In genomic region chr10:13450078-13450477, GRCh38 we compare ENCODE assay signal across 18 cellular contexts.
DNase-seq lines count a peak whose midpoint lies in the region; ATAC-seq, FAIRE-seq and TF ChIP-seq lines count a peak whose summit lies in the region.
"Had no signal": no experiment of that assay in that cellular context is flagged by ENCODE, and none has a peak within 500 bp of the region (broad histone marks: within the 10 kb centered on the region; RNA-seq: fewer than 3 reads in every experiment).

No MANE protein-coding gene starts in this region.

- TF ChIP-seq CTCF in K562 (IDR thresholded peaks at IDR 0.05 in 2 of 3, conservative IDR thresholded peaks at IDR 0.05 in 1 of 3; ENCODE audit: insufficient read depth in 2 of 3, low read depth in 1 of 3, low read length in 3 of 3), result no peak
- no peak for TF ChIP-seq CTCF in SK-N-SH (IDR thresholded peaks at IDR 0.05)

- H3K4me1 ChIP-seq in K562 (replicated peaks in 1 of 2; ENCODE audit: control insufficient read depth in 2 of 2, insufficient read depth in 2 of 2, low read length in 2 of 2) (no peaks in the 10 kb centered on the region; a peak in 1 of 5 replicates), SK-N-SH (ENCODE audit: control insufficient read depth in 1 of 2, insufficient read depth in 2 of 2, low read depth in 1 of 2, low read length in 1 of 2) (no peaks in the 10 kb centered on the region)

- no peak overlapping the region for H3K9ac ChIP-seq in K562 (ENCODE audit: insufficient read depth in 1 of 2, low read depth in 2 of 2, low read length in 2 of 2)
- no peak overlapping the region for H3K9ac ChIP-seq in SK-N-SH

- H3K9me2 ChIP-seq in SK-N-SH, result no peaks in the 10 kb centered on the region

- in situ Hi-C loops in K562 (cut with MboI), result no loop called here

- BruUV-seq in K562 (replicated peaks; lab: Mats Ljungman, UMichigan), result no TSS peak

- H3K9me3 ChIP-seq in K562 (replicated peaks; ENCODE audit: control insufficient read depth, insufficient read depth, low read depth, low read length) (no peaks in the 10 kb centered on the region), SK-N-SH (no peaks in the 10 kb centered on the region)
- H3K9me3 ChIP-seq: neutrophil, suprapubic skin had no signal

- H3K79me2 ChIP-seq in K562 (ENCODE audit: control insufficient read depth, insufficient read depth, low read length), result no peaks in the 10 kb centered on the region
- no peaks in the 10 kb centered on the region for H3K79me2 ChIP-seq in SK-N-SH (ENCODE audit: insufficient read depth)
- H3K79me2 ChIP-seq: hepatocyte had no signal

- CTCF ChIA-PET in K562 (lab: Yijun Ruan, JAX; ENCODE audit: low intra/inter-chr PET ratio) (no interaction called here), SK-N-SH (lab: Yijun Ruan, JAX) (interaction anchor here (1.2 to 2.7 kb wide), 2 partner anchors 9 to 148 kb away, joined by 3 to 35 read pairs; no protein-coding TSS in a partner anchor)

- no peak overlapping the region for H3K4me3 ChIP-seq in K562
- no peak overlapping the region for H3K4me3 ChIP-seq in SK-N-SH (ENCODE audit: low read depth in 2 of 2, low read length in 1 of 2)
- H3K4me3 ChIP-seq: hepatocyte, skin epidermis, suprapubic skin had no signal

- H3K27me3 ChIP-seq in K562 (ENCODE audit: control insufficient read depth in 2 of 2, insufficient read depth in 2 of 2, low read length in 2 of 2), result peaks cover 0 to 5% of the 10 kb centered on the region in 2 experiments; a peak in 1 of 5 replicates
- no peaks in the 10 kb centered on the region for H3K27me3 ChIP-seq in SK-N-SH (ENCODE audit: insufficient read depth)
- H3K27me3 ChIP-seq: hepatocyte, neutrophil, suprapubic skin had no signal

- ATAC-seq in K562 (no peak), HG03521 (IDR thresholded peaks at IDR 0.05; ENCODE audit: unreplicated experiment) (no peak)

- WGBS in K562 (ENCODE audit: insufficient coverage, low coverage, missing lambda C conversion rate), result 37% methylated on average over 4 of the region's 4 CpGs
- 83% methylated on average over 4 of the region's 4 CpGs for WGBS in SK-N-SH (ENCODE audit: low lambda C conversion rate)

- intact Hi-C loops in K562 (cut with micrococcal nuclease), result no loop called here

- H2AFZ ChIP-seq in K562 (ENCODE audit: low read depth, low read length), result no peak overlapping the region
- H2AFZ ChIP-seq in SK-N-SH (ENCODE audit: low read depth), result no peak overlapping the region
- H2AFZ ChIP-seq: hepatocyte had no signal

- TF ChIP-seq POLR2A in K562 (conservative IDR thresholded peaks at IDR 0.05), result no peak

- no peak overlapping the region for H3K27ac ChIP-seq in K562 (ENCODE audit: extremely low read depth, low read depth, low read length)
- H3K27ac ChIP-seq in SK-N-SH (ENCODE audit: low read depth in 2 of 2, low read length in 1 of 2), result no peak overlapping the region
- H3K27ac ChIP-seq: hepatocyte, neutrophil, skin epidermis, suprapubic skin had no signal

- H4K20me1 ChIP-seq in K562 (replicated peaks; ENCODE audit: control insufficient read depth, insufficient read depth, low read length) (no peaks in the 10 kb centered on the region), SK-N-SH (ENCODE audit: insufficient read depth) (no peaks in the 10 kb centered on the region)

- no peaks in the 10 kb centered on the region for H3F3A ChIP-seq in SK-N-SH (replicated peaks; ENCODE audit: insufficient read depth)

- H3K36me3 ChIP-seq in K562 (ENCODE audit: control insufficient read depth, insufficient read depth, low read length) (no peaks in the 10 kb centered on the region), SK-N-SH (replicated peaks in 1 of 2; ENCODE audit: control insufficient read depth in 1 of 2, insufficient read depth in 2 of 2, low read length in 1 of 2) (peaks cover 3 to 14% of the 10 kb centered on the region in 2 experiments)
- H3K36me3 ChIP-seq: neutrophil had no signal

- TF ChIP-seq RAD21 in K562 (CRISPR knock-in tag; conservative IDR thresholded peaks at IDR 0.05 in 1 of 2, IDR thresholded peaks at IDR 0.05 in 1 of 2) (no peak), SK-N-SH (IDR thresholded peaks at IDR 0.05; ENCODE audit: low read length) (no peak)

- no peak for TF ChIP-seq EP300 in K562 (IDR thresholded peaks at IDR 0.05; ENCODE audit: low read length)
- no peak for TF ChIP-seq EP300 in SK-N-SH (IDR thresholded peaks at IDR 0.05; ENCODE audit: borderline replicate concordance in 1 of 2, low read depth in 1 of 2, low read length in 1 of 2)

- H3K4me2 ChIP-seq in K562 (ENCODE audit: insufficient read depth, low read length) (no peak overlapping the region), SK-N-SH (no peak overlapping the region)
- H3K4me2 ChIP-seq: hepatocyte had no signal

- H3K9me1 ChIP-seq in K562 (ENCODE audit: control insufficient read depth, insufficient read depth, low read length), result no peaks in the 10 kb centered on the region

- DNase-seq in AG20443 (ENCODE audit: low spot score) (peak; percentile 73), HT1080 (ENCODE audit: low read depth) (peak; percentile 64), K562 (ENCODE audit: extremely low read depth in 1 of 4, low spot score in 3 of 4) (no peak), SK-N-SH (no peak), NCI-H2081 treated with DMSO at 0.1 percent for 48 hours (lab: John Stamatoyannopoulos, UW) (no peak)
- DNase-seq in stimulated activated CD8-positive, alpha-beta memory T cell treated with anti-CD3 and anti-CD28 coated beads, Interleukin-4, amount 100 ng/mL, for 48 hours, result no peak
- DNase-seq: activated T-cell treated with anti-CD3 and anti-CD28 coated beads, Interleukin-2, amount 50 U/mL, for 1 hour; CD4-positive, CD25-positive, alpha-beta regulatory T cell; H9; NCI-H2081 had no signal

- FAIRE-seq in K562 (lab: Jason Lieb, UNC) (no peak), islet of Langerhans (lab: Jason Lieb, UNC) (peak; percentile 56)
- FAIRE-seq: G401.6, HTR-8/SVneo had no signal

- POLR2A ChIA-PET in K562 (lab: Yijun Ruan, JAX), result no interaction called here
- POLR2A ChIA-PET in SK-N-SH (lab: Yijun Ruan, JAX), result no interaction called here

TF ChIP-seq in K562, 482 proteins besides CTCF, POLR2A, EP300 and RAD21:
- peak; percentile 84 for TF ChIP-seq CEBPB (tag; IDR thresholded peaks at IDR 0.05)
- TF ChIP-seq, protein P1, sequence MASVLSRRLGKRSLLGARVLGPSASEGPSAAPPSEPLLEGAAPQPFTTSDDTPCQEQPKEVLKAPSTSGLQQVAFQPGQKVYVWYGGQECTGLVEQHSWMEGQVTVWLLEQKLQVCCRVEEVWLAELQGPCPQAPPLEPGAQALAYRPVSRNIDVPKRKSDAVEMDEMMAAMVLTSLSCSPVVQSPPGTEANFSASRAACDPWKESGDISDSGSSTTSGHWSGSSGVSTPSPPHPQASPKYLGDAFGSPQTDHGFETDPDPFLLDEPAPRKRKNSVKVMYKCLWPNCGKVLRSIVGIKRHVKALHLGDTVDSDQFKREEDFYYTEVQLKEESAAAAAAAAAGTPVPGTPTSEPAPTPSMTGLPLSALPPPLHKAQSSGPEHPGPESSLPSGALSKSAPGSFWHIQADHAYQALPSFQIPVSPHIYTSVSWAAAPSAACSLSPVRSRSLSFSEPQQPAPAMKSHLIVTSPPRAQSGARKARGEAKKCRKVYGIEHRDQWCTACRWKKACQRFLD (CRISPR knock-in tag; IDR thresholded peaks at IDR 0.05), result no peak
- TF ChIP-seq CREB1 (IDR thresholded peaks at IDR 0.05), result no peak
- no peak for TF ChIP-seq CREB1 (CRISPR knock-in tag; IDR thresholded peaks at IDR 0.05)
- no peak for TF ChIP-seq CEBPG (CRISPR knock-in tag; IDR thresholded peaks at IDR 0.05)
- TF ChIP-seq CEBPG (tag; conservative IDR thresholded peaks at IDR 0.05 in 1 of 2, IDR thresholded peaks at IDR 0.05 in 1 of 2), result peak; percentile 59 to 74
TF ChIP-seq in K562: peak in this region for 2.

TF ChIP-seq in SK-N-SH, 30 proteins besides CTCF, POLR2A, EP300 and RAD21:
- no peak for TF ChIP-seq YY1 (IDR thresholded peaks at IDR 0.05; ENCODE audit: low read depth)
- no peak for TF ChIP-seq SMC3 (IDR thresholded peaks at IDR 0.05; ENCODE audit: low read depth, low read length)
- no peak for TF ChIP-seq JUND (IDR thresholded peaks at IDR 0.05)
- TF ChIP-seq RXRA (IDR thresholded peaks at IDR 0.05; ENCODE audit: borderline replicate concordance, low read depth), result no peak
- no peak for TF ChIP-seq RFX5 (IDR thresholded peaks at IDR 0.05; ENCODE audit: low read length)
- TF ChIP-seq, protein P2, sequence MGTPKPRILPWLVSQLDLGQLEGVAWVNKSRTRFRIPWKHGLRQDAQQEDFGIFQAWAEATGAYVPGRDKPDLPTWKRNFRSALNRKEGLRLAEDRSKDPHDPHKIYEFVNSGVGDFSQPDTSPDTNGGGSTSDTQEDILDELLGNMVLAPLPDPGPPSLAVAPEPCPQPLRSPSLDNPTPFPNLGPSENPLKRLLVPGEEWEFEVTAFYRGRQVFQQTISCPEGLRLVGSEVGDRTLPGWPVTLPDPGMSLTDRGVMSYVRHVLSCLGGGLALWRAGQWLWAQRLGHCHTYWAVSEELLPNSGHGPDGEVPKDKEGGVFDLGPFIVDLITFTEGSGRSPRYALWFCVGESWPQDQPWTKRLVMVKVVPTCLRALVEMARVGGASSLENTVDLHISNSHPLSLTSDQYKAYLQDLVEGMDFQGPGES (IDR thresholded peaks at IDR 0.05; ENCODE audit: low read depth, low read length), result no peak
- no peak for TF ChIP-seq MXI1 (IDR thresholded peaks at IDR 0.05; ENCODE audit: low read depth, low read length)
- no peak for TF ChIP-seq CHD2 (IDR thresholded peaks at IDR 0.05; ENCODE audit: low read length, partially characterized antibody)
- no peak for TF ChIP-seq TAF1 (IDR thresholded peaks at IDR 0.05; ENCODE audit: borderline replicate concordance, low read depth, low read length)
- TF ChIP-seq, protein P3, sequence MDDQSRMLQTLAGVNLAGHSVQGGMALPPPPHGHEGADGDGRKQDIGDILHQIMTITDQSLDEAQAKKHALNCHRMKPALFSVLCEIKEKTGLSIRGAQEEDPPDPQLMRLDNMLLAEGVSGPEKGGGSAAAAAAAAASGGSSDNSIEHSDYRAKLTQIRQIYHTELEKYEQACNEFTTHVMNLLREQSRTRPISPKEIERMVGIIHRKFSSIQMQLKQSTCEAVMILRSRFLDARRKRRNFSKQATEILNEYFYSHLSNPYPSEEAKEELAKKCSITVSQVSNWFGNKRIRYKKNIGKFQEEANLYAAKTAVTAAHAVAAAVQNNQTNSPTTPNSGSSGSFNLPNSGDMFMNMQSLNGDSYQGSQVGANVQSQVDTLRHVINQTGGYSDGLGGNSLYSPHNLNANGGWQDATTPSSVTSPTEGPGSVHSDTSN (IDR thresholded peaks at IDR 0.05), result no peak
- no peak for TF ChIP-seq FOSL2 (IDR thresholded peaks at IDR 0.05; ENCODE audit: borderline replicate concordance, low read depth)
- TF ChIP-seq GABPA (IDR thresholded peaks at IDR 0.05; ENCODE audit: low read depth), result no peak

Comparison
In these comparisons a context has a peak if more than half of its experiments do, and no peak if none do; other contexts are left out.
1. DNase-seq: peak in AG20443 (single experiment) and HT1080 (single experiment); none in K562 (0 of 4), stimulated activated CD8-positive, alpha-beta memory T cell treated with anti-CD3 and anti-CD28 coated beads, Interleukin-4, amount 100 ng/mL, for 48 hours (single experiment), SK-N-SH (single experiment) and NCI-H2081 treated with DMSO at 0.1 percent for 48 hours (single experiment).